In the genomic region with DNA sequence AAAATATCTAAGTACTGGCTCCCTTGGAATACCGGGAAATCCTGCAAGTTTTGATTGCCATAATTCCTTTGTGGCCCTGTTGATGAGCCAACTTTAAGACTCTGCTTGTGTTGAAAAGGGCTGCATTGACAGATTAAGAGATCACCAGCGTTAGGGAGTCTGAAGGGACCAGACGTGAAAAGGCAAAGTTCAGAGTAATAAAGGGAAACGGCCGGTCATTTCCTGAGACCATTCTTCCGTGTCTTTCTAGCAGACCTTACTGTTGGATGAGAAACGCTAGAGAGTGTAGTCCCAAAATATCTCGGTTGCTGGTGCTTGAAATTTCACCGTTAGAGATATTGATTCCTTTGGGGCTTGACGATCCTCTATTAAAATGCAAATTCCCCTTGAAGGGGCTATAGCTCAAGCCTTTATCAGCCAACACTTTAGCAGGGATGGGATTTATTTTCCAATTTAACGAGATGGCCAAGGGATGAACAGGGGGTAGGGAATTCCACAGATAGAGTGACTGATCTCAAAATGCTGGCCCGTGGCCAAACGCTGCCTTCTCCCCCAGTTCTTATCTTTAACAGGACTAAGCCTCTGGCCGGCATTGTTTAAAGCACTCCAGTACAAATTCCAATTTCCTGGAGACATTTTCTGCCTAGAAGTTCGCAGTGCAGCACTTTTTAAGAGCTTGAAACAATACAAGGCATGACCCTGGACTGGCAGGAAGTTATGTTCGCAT, we compare ENCODE assay signal across 1 cellular context.
TF ChIP-seq lines count a peak whose summit lies in the region.

No MANE protein-coding gene starts in this region.

TF ChIP-seq in HepG2, 621 proteins besides CTCF, POLR2A, EP300 and RAD21 (continued from another document):
- TF ChIP-seq, protein P1, sequence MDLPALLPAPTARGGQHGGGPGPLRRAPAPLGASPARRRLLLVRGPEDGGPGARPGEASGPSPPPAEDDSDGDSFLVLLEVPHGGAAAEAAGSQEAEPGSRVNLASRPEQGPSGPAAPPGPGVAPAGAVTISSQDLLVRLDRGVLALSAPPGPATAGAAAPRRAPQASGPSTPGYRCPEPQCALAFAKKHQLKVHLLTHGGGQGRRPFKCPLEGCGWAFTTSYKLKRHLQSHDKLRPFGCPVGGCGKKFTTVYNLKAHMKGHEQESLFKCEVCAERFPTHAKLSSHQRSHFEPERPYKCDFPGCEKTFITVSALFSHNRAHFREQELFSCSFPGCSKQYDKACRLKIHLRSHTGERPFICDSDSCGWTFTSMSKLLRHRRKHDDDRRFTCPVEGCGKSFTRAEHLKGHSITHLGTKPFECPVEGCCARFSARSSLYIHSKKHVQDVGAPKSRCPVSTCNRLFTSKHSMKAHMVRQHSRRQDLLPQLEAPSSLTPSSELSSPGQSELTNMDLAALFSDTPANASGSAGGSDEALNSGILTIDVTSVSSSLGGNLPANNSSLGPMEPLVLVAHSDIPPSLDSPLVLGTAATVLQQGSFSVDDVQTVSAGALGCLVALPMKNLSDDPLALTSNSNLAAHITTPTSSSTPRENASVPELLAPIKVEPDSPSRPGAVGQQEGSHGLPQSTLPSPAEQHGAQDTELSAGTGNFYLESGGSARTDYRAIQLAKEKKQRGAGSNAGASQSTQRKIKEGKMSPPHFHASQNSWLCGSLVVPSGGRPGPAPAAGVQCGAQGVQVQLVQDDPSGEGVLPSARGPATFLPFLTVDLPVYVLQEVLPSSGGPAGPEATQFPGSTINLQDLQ (CRISPR knock-in tag; IDR thresholded peaks at IDR 0.05) = no peak
- TF ChIP-seq, protein P2, sequence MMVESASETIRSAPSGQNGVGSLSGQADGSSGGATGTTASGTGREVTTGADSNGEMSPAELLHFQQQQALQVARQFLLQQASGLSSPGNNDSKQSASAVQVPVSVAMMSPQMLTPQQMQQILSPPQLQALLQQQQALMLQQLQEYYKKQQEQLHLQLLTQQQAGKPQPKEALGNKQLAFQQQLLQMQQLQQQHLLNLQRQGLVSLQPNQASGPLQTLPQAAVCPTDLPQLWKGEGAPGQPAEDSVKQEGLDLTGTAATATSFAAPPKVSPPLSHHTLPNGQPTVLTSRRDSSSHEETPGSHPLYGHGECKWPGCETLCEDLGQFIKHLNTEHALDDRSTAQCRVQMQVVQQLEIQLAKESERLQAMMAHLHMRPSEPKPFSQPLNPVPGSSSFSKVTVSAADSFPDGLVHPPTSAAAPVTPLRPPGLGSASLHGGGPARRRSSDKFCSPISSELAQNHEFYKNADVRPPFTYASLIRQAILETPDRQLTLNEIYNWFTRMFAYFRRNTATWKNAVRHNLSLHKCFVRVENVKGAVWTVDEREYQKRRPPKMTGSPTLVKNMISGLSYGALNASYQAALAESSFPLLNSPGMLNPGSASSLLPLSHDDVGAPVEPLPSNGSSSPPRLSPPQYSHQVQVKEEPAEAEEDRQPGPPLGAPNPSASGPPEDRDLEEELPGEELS (CRISPR knock-in tag; IDR thresholded peaks at IDR 0.05) = no peak
- TF ChIP-seq SMAD1 (CRISPR knock-in tag; IDR thresholded peaks at IDR 0.05; ENCODE audit: borderline replicate concordance, low read depth) (no peak), CBX2 (IDR thresholded peaks at IDR 0.05; ENCODE audit: low read depth, low read length) (peak; percentile 64; the same call in 1 of the 2 replicates), CBX2 (CRISPR knock-in tag; IDR thresholded peaks at IDR 0.05; ENCODE audit: low read depth) (no peak; the same call in 1 of the 2 replicates), FOXK2 (IDR thresholded peaks at IDR 0.05) (no peak)
- TF ChIP-seq, protein P3, sequence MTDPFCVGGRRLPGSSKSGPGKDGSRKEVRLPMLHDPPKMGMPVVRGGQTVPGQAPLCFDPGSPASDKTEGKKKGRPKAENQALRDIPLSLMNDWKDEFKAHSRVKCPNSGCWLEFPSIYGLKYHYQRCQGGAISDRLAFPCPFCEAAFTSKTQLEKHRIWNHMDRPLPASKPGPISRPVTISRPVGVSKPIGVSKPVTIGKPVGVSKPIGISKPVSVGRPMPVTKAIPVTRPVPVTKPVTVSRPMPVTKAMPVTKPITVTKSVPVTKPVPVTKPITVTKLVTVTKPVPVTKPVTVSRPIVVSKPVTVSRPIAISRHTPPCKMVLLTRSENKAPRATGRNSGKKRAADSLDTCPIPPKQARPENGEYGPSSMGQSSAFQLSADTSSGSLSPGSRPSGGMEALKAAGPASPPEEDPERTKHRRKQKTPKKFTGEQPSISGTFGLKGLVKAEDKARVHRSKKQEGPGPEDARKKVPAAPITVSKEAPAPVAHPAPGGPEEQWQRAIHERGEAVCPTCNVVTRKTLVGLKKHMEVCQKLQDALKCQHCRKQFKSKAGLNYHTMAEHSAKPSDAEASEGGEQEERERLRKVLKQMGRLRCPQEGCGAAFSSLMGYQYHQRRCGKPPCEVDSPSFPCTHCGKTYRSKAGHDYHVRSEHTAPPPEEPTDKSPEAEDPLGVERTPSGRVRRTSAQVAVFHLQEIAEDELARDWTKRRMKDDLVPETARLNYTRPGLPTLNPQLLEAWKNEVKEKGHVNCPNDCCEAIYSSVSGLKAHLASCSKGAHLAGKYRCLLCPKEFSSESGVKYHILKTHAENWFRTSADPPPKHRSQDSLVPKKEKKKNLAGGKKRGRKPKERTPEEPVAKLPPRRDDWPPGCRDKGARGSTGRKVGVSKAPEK (CRISPR knock-in tag; IDR thresholded peaks at IDR 0.05; ENCODE audit: borderline replicate concordance) = no peak
